Comparison of ENCODE assay signal across 8 cellular contexts in genomic region chr22:46297151-46297819, GRCh38. TPM values are rescaled to one million over a fixed set of nuclear protein-coding genes. Genes with fewer than 3 reads are reported as not detected.
DNase-seq lines count a peak whose midpoint lies in the region; ATAC-seq and TF ChIP-seq lines count a peak whose summit lies in the region.

No MANE protein-coding gene starts in this region.

- no peak for TF ChIP-seq POLR2A in Peyer's patch (IDR thresholded peaks at IDR 0.05)

- peak overlapping the region; percentile 87 for H3K4me3 Mint-ChIP-seq in dendritic cell treated with granulocyte-macrophage colony-stimulating factor and Interleukin-4, amounts not matched to agents 40 ng/mL and 50 ng/mL, for 4 days

- DNase-seq in NOMO-1 treated with DMSO at 0.1 percent for 48 hours (lab: John Stamatoyannopoulos, UW; ENCODE audit: unreplicated experiment) (peak; percentile 3), NOMO-1 (lab: John Stamatoyannopoulos, UW; ENCODE audit: unreplicated experiment in 2 of 2) (no peak), Peyer's patch (peak in 1 of 3 donors; percentile 57), NCI-H2081 (lab: John Stamatoyannopoulos, UW) (no peak)

- H3K4me1 ChIP-seq in Peyer's patch: peaks cover 0 to 17% (median 9%) of the 10 kb centered on the region in 4 donors
- peaks cover 45% of the 10 kb centered on the region for H3K4me1 ChIP-seq in mononuclear cell (ENCODE audit: insufficient read depth, low read length)

- ATAC-seq in HG02840 (IDR thresholded peaks at IDR 0.05; ENCODE audit: low FRiP score, unreplicated experiment) (peak; percentile 5), HG02623 (IDR thresholded peaks at IDR 0.05; ENCODE audit: unreplicated experiment) (no peak)

- TF ChIP-seq CTCF in Peyer's patch (IDR thresholded peaks at IDR 0.05): no peak

- H3K36me3 ChIP-seq in Peyer's patch: peaks cover 0 to 13% (median 0%) of the 10 kb centered on the region in 3 donors

- no peak overlapping the region for H3K27ac ChIP-seq in Peyer's patch

- H3K4me1 Mint-ChIP-seq in dendritic cell treated with granulocyte-macrophage colony-stimulating factor and Interleukin-4, amounts not matched to agents 40 ng/mL and 50 ng/mL, for 4 days (ENCODE audit: low read depth): peaks cover 46% of the 10 kb centered on the region

- intact Hi-C loops in dendritic cell treated with granulocyte-macrophage colony-stimulating factor and Interleukin-4, amounts not matched to agents 40 ng/mL and 50 ng/mL, for 4 days (cut with micrococcal nuclease): loop anchor here (10.0 kb wide), 1 partner anchor 292 kb away; no protein-coding TSS in a partner anchor

- no peaks in the 10 kb centered on the region for H3K9me3 Mint-ChIP-seq in dendritic cell treated with granulocyte-macrophage colony-stimulating factor and Interleukin-4, amounts not matched to agents 40 ng/mL and 50 ng/mL, for 4 days

- peak overlapping the region; percentile 49 to 69 (median 58) for H3K4me3 ChIP-seq in Peyer's patch
- H3K4me3 ChIP-seq in mononuclear cell (ENCODE audit: low read length): peak overlapping the region; percentile 51

- H3K9me3 ChIP-seq in Peyer's patch: no peaks in the 10 kb centered on the region
- no peaks in the 10 kb centered on the region for H3K9me3 ChIP-seq in mononuclear cell (ENCODE audit: low read depth, low read length)

- H3K27me3 ChIP-seq in Peyer's patch (no peaks in the 10 kb centered on the region), mononuclear cell (ENCODE audit: insufficient read depth, low read length) (no peaks in the 10 kb centered on the region)

- no peaks in the 10 kb centered on the region for H3K27me3 Mint-ChIP-seq in dendritic cell treated with granulocyte-macrophage colony-stimulating factor and Interleukin-4, amounts not matched to agents 40 ng/mL and 50 ng/mL, for 4 days

- no peak overlapping the region for H3K27ac Mint-ChIP-seq in dendritic cell treated with granulocyte-macrophage colony-stimulating factor and Interleukin-4, amounts not matched to agents 40 ng/mL and 50 ng/mL, for 4 days

- H3K36me3 Mint-ChIP-seq in dendritic cell treated with granulocyte-macrophage colony-stimulating factor and Interleukin-4, amounts not matched to agents 40 ng/mL and 50 ng/mL, for 4 days (ENCODE audit: low read depth): peaks cover 16% of the 10 kb centered on the region

RNA-seq across cellular contexts. Expression of gene GTSE1, which starts 0.6 kb away (rescaled TPM):
- total RNA-seq in Peyer's patch (10 to 100 TPM in 1 of 4 donors, 1 to 10 TPM in 3; 2.3 to 14.9 (median 5.9) TPM), mononuclear cell (0.52 TPM)

RNA-seq across cellular contexts. Expression of gene TTC38, which starts 29.5 kb away (rescaled TPM):
- 100 to 1,000 TPM; 173 to 606 (median 587) TPM for total RNA-seq in Peyer's patch
- 16.3 TPM for total RNA-seq in mononuclear cell

RNA-seq across cellular contexts. Expression of gene PKDREJ, which starts 34.1 kb away (rescaled TPM):
- total RNA-seq in Peyer's patch (1 to 10 TPM in 1 of 4 donors, under 1 TPM in 2, not detected in 1; 0.13 to 1.3 (median 0.35) TPM), mononuclear cell (under 0.01 TPM)

RNA-seq across cellular contexts. Expression of gene TRMU, which starts 38.2 kb away (rescaled TPM):
- 100 to 1,000 TPM in 1 of 4 donors, 10 to 100 TPM in 3; 35.2 to 101 (median 83.3) TPM for total RNA-seq in Peyer's patch
- 26.0 TPM for total RNA-seq in mononuclear cell

RNA-seq across cellular contexts. Expression of gene CDPF1, which starts 47.2 kb away (rescaled TPM):
- total RNA-seq in Peyer's patch: 10 to 100 TPM in 3 of 4 donors, 1 to 10 TPM in 1; 7.0 to 23.9 (median 12.1) TPM
- total RNA-seq in mononuclear cell: 1.6 TPM

Comparison
In these comparisons a context has a peak if more than half of its experiments do, and no peak if none do; other contexts are left out.
1. RNA of gene TTC38, which starts 29.5 kb away (total RNA-seq): 173 to 606 TPM in Peyer's patch; 16.3 TPM in mononuclear cell (single experiment); every median in the first group is over 10 times any median in the second.